ENCODE assay signal across 18 cellular contexts in genomic region chr15:40418126-40418525, GRCh38. TPM values are rescaled to one million over a fixed set of nuclear protein-coding genes. Genes with fewer than 3 reads are reported as not detected.
DNase-seq lines count a peak whose midpoint lies in the region; ATAC-seq and TF ChIP-seq lines count a peak whose summit lies in the region.
"Had no signal": no experiment of that assay in that cellular context is flagged by ENCODE, and none has a peak within 500 bp of the region (broad histone marks: within the 10 kb centered on the region; RNA-seq: fewer than 3 reads in every experiment).

No MANE protein-coding gene starts in this region.

- H3K9me3 Mint-ChIP-seq in activated CD4-positive, alpha-beta memory T cell treated with anti-CD3 and anti-CD28 coated beads, Interleukin-2, amount 10 ng/mL, durations not matched to agents 7 days and 5 days: no peaks in the 10 kb centered on the region
- H3K9me3 Mint-ChIP-seq in activated CD4-positive, alpha-beta memory T cell treated with anti-CD3 and anti-CD28 coated beads for 36 hours: no peaks in the 10 kb centered on the region
- no peaks in the 10 kb centered on the region for H3K9me3 Mint-ChIP-seq in CD8-positive, alpha-beta T cell
- H3K9me3 Mint-ChIP-seq in activated CD8-positive, alpha-beta memory T cell treated with anti-CD3 and anti-CD28 coated beads, Interleukin-2, amount 10 ng/mL, durations not matched to agents 7 days and 5 days (ENCODE audit: low read depth): no peaks in the 10 kb centered on the region
- H3K9me3 Mint-ChIP-seq: CD4-positive, CD25-positive, alpha-beta regulatory T cell; CD8-positive, alpha-beta memory T cell; H9; HFFc6 had no signal

- H3K4me2 ChIP-seq in osteoblast (ENCODE audit: insufficient read depth, low read length): no peak overlapping the region

- H3K36me3 Mint-ChIP-seq in activated CD4-positive, alpha-beta memory T cell treated with anti-CD3 and anti-CD28 coated beads, Interleukin-2, amount 10 ng/mL, durations not matched to agents 7 days and 5 days (ENCODE audit: low read depth): peaks cover 16% of the 10 kb centered on the region
- H3K36me3 Mint-ChIP-seq in activated CD4-positive, alpha-beta memory T cell treated with anti-CD3 and anti-CD28 coated beads for 36 hours: peaks cover 8% of the 10 kb centered on the region
- peaks cover 45% of the 10 kb centered on the region for H3K36me3 Mint-ChIP-seq in CD8-positive, alpha-beta T cell
- peaks cover 7% of the 10 kb centered on the region for H3K36me3 Mint-ChIP-seq in activated CD8-positive, alpha-beta memory T cell treated with anti-CD3 and anti-CD28 coated beads, Interleukin-2, amount 10 ng/mL, durations not matched to agents 7 days and 5 days

- H3K4me1 Mint-ChIP-seq in activated CD4-positive, alpha-beta memory T cell treated with anti-CD3 and anti-CD28 coated beads, Interleukin-2, amount 10 ng/mL, durations not matched to agents 7 days and 5 days: peaks cover 2% of the 10 kb centered on the region
- H3K4me1 Mint-ChIP-seq in activated CD4-positive, alpha-beta memory T cell treated with anti-CD3 and anti-CD28 coated beads for 36 hours (ENCODE audit: low read depth): no peaks in the 10 kb centered on the region
- H3K4me1 Mint-ChIP-seq in CD8-positive, alpha-beta T cell (ENCODE audit: low read depth): no peaks in the 10 kb centered on the region
- peaks cover 7% of the 10 kb centered on the region for H3K4me1 Mint-ChIP-seq in activated CD8-positive, alpha-beta memory T cell treated with anti-CD3 and anti-CD28 coated beads, Interleukin-2, amount 10 ng/mL, durations not matched to agents 7 days and 5 days

- CTCF ChIA-PET in activated CD4-positive, alpha-beta memory T cell treated with anti-CD3 and anti-CD28 coated beads, Interleukin-2, amount 10 ng/mL, durations not matched to agents 7 days and 5 days (lab: Charles Lee): interaction anchor here (1.0 to 1.2 kb wide), 2 partner anchors 73 to 80 kb away, joined by 3 read pairs; no protein-coding TSS in a partner anchor
- CTCF ChIA-PET in activated CD4-positive, alpha-beta memory T cell treated with anti-CD3 and anti-CD28 coated beads for 36 hours (lab: Charles Lee): interaction anchor here (1.3 to 3.7 kb wide), 2 partner anchors 51 to 143 kb away, joined by 6 to 13 read pairs; no protein-coding TSS in a partner anchor
- CTCF ChIA-PET in CD8-positive, alpha-beta T cell (lab: Charles Lee): interaction anchor here (1.6 to 21.7 kb wide), 3 partner anchors 50 to 139 kb away, joined by 4 to 290 read pairs (median 5); partner anchors contain the start of gene CCDC9B
- CTCF ChIA-PET in RWPE1 (lab: Yijun Ruan, JAX): no interaction called here
- CTCF ChIA-PET in activated CD8-positive, alpha-beta memory T cell treated with anti-CD3 and anti-CD28 coated beads, Interleukin-2, amount 10 ng/mL, durations not matched to agents 7 days and 5 days (lab: Charles Lee): interaction anchor here (1.0 to 13.9 kb wide), 4 partner anchors 14 to 89 kb away, joined by 3 to 235 read pairs (median 70); partner anchors contain the start of gene CCDC9B

- TF ChIP-seq CTCF in CD8-positive, alpha-beta T cell (IDR thresholded peaks at IDR 0.05): no peak
- no peak for TF ChIP-seq CTCF in RWPE1 (conservative IDR thresholded peaks at IDR 0.05; ENCODE audit: low read depth)
- TF ChIP-seq CTCF in osteoblast (IDR thresholded peaks at IDR 0.05; ENCODE audit: extremely low read depth, low read depth, low read length): no peak

- peaks cover 1% of the 10 kb centered on the region for H3K27me3 Mint-ChIP-seq in activated CD4-positive, alpha-beta memory T cell treated with anti-CD3 and anti-CD28 coated beads, Interleukin-2, amount 10 ng/mL, durations not matched to agents 7 days and 5 days
- H3K27me3 Mint-ChIP-seq in activated CD4-positive, alpha-beta memory T cell treated with anti-CD3 and anti-CD28 coated beads for 36 hours: no peaks in the 10 kb centered on the region
- no peaks in the 10 kb centered on the region for H3K27me3 Mint-ChIP-seq in CD8-positive, alpha-beta T cell (ENCODE audit: low read depth)
- no peaks in the 10 kb centered on the region for H3K27me3 Mint-ChIP-seq in activated CD8-positive, alpha-beta memory T cell treated with anti-CD3 and anti-CD28 coated beads, Interleukin-2, amount 10 ng/mL, durations not matched to agents 7 days and 5 days
- H3K27me3 Mint-ChIP-seq: CD4-positive, CD25-positive, alpha-beta regulatory T cell; CD8-positive, alpha-beta memory T cell had no signal

- POLR2A ChIA-PET in activated CD4-positive, alpha-beta memory T cell treated with anti-CD3 and anti-CD28 coated beads, Interleukin-2, amount 10 ng/mL, durations not matched to agents 7 days and 5 days (lab: Charles Lee): interaction anchor here (1.3 to 1.7 kb wide), 2 partner anchors 12 to 14 kb away, joined by 3 to 4 read pairs; partner anchors contain the start of gene IVD
- POLR2A ChIA-PET in activated CD4-positive, alpha-beta memory T cell treated with anti-CD3 and anti-CD28 coated beads for 36 hours (lab: Charles Lee): interaction anchor here (0.6 to 1.0 kb wide), 2 partner anchors 9 to 171 kb away, joined by 3 to 5 read pairs; no protein-coding TSS in a partner anchor
- POLR2A ChIA-PET in CD8-positive, alpha-beta T cell (lab: Charles Lee): no interaction called here
- POLR2A ChIA-PET in RWPE1 (lab: Yijun Ruan, JAX; ENCODE audit: low non-redundant PET): no interaction called here

- no peaks in the 10 kb centered on the region for H3K9me3 ChIP-seq in CD8-positive, alpha-beta T cell (ENCODE audit: low read length)
- no peaks in the 10 kb centered on the region for H3K9me3 ChIP-seq in osteoblast (ENCODE audit: low read depth, low read length)

- no peak overlapping the region for H3K27ac ChIP-seq in CD8-positive, alpha-beta T cell (ENCODE audit: low read depth, low read length)
- H3K27ac ChIP-seq in RWPE1 (peak overlapping the region; percentile 67), osteoblast (ENCODE audit: low read depth, low read length) (no peak overlapping the region)
- H3K27ac ChIP-seq: GM23248 had no signal

- peaks cover 6% of the 10 kb centered on the region for H3K4me1 ChIP-seq in CD8-positive, alpha-beta T cell (ENCODE audit: insufficient read depth, low read length)
- H3K4me1 ChIP-seq in osteoblast (ENCODE audit: insufficient read depth, low read length): peaks cover 9% of the 10 kb centered on the region

- H3K27ac Mint-ChIP-seq in activated CD4-positive, alpha-beta memory T cell treated with anti-CD3 and anti-CD28 coated beads, Interleukin-2, amount 10 ng/mL, durations not matched to agents 7 days and 5 days: peak overlapping the region; percentile 8
- no peak overlapping the region for H3K27ac Mint-ChIP-seq in activated CD4-positive, alpha-beta memory T cell treated with anti-CD3 and anti-CD28 coated beads for 36 hours
- H3K27ac Mint-ChIP-seq in CD8-positive, alpha-beta T cell: peak overlapping the region; percentile 28
- no peak overlapping the region for H3K27ac Mint-ChIP-seq in activated CD8-positive, alpha-beta memory T cell treated with anti-CD3 and anti-CD28 coated beads, Interleukin-2, amount 10 ng/mL, durations not matched to agents 7 days and 5 days
- H3K27ac Mint-ChIP-seq: CD4-positive, CD25-positive, alpha-beta regulatory T cell; HFFc6 had no signal

- H3K79me2 ChIP-seq in osteoblast (ENCODE audit: insufficient read depth, low read length): no peaks in the 10 kb centered on the region

- no peak overlapping the region for H3K4me3 ChIP-seq in CD8-positive, alpha-beta T cell (ENCODE audit: low read depth, low read length)
- H3K4me3 ChIP-seq in osteoblast (ENCODE audit: insufficient read depth, low read length): no peak overlapping the region
- H3K4me3 ChIP-seq: GM23248 had no signal

- no peak for DNase-seq in activated CD4-positive, alpha-beta memory T cell treated with anti-CD3 and anti-CD28 coated beads, Interleukin-2, amount 10 ng/mL, durations not matched to agents 7 days and 5 days
- no peak for DNase-seq in activated CD4-positive, alpha-beta memory T cell treated with anti-CD3 and anti-CD28 coated beads for 36 hours
- DNase-seq in CD8-positive, alpha-beta T cell: no peak
- DNase-seq in RWPE1 (ENCODE audit: low spot score) (no peak), osteoblast (ENCODE audit: insufficient read length, low spot score, missing footprints) (peak; percentile 76), 8988T (no peak), DMS79 treated with DMSO at 0.1 percent for 48 hours (lab: John Stamatoyannopoulos, UW) (no peak)
- no peak for DNase-seq in activated CD8-positive, alpha-beta memory T cell treated with anti-CD3 and anti-CD28 coated beads, Interleukin-2, amount 10 ng/mL, durations not matched to agents 7 days and 5 days
- DNase-seq: C1 segment of cervical spinal cord; CD4-positive, CD25-positive, alpha-beta regulatory T cell; CD8-positive, alpha-beta memory T cell; DMS 273 treated with DMSO at 0.1 percent for 48 hours; DMS79; GF-D8; GM23248; H9; HFFc6 had no signal

- H3K36me3 ChIP-seq in CD8-positive, alpha-beta T cell (ENCODE audit: insufficient read depth, low read length): peaks cover 14% of the 10 kb centered on the region
- H3K36me3 ChIP-seq in osteoblast (ENCODE audit: insufficient read depth, low read length): peaks cover 46% of the 10 kb centered on the region

- peaks cover 5% of the 10 kb centered on the region for H4K20me1 ChIP-seq in osteoblast (ENCODE audit: insufficient read depth, low read length)

- intact Hi-C loops in activated CD4-positive, alpha-beta memory T cell treated with anti-CD3 and anti-CD28 coated beads for 36 hours (cut with micrococcal nuclease): no loop called here
- intact Hi-C loops in CD8-positive, alpha-beta T cell (cut with DNase I, micrococcal nuclease): no loop called here

- no peak overlapping the region for H3K4me3 Mint-ChIP-seq in activated CD4-positive, alpha-beta memory T cell treated with anti-CD3 and anti-CD28 coated beads, Interleukin-2, amount 10 ng/mL, durations not matched to agents 7 days and 5 days
- no peak overlapping the region for H3K4me3 Mint-ChIP-seq in activated CD4-positive, alpha-beta memory T cell treated with anti-CD3 and anti-CD28 coated beads for 36 hours
- no peak overlapping the region for H3K4me3 Mint-ChIP-seq in CD8-positive, alpha-beta T cell
- no peak overlapping the region for H3K4me3 Mint-ChIP-seq in activated CD8-positive, alpha-beta memory T cell treated with anti-CD3 and anti-CD28 coated beads, Interleukin-2, amount 10 ng/mL, durations not matched to agents 7 days and 5 days
- H3K4me3 Mint-ChIP-seq: CD4-positive, CD25-positive, alpha-beta regulatory T cell; CD8-positive, alpha-beta memory T cell; H9; HFFc6 had no signal

- H2AFZ ChIP-seq in osteoblast (ENCODE audit: low read length): no peak overlapping the region
- H2AFZ ChIP-seq: GM23248 had no signal

- no peak for ATAC-seq in CD8-positive, alpha-beta T cell
- ATAC-seq in activated CD8-positive, alpha-beta memory T cell treated with anti-CD3 and anti-CD28 coated beads, Interleukin-2, amount 10 ng/mL, durations not matched to agents 7 days and 5 days: no peak
- ATAC-seq: HCT116 had no signal

- H3K27me3 ChIP-seq in CD8-positive, alpha-beta T cell (ENCODE audit: insufficient read depth, low read length): no peaks in the 10 kb centered on the region
- no peaks in the 10 kb centered on the region for H3K27me3 ChIP-seq in osteoblast (ENCODE audit: insufficient read depth, low read length)

RNA-seq across cellular contexts. Expression of gene IVD, which starts 12.5 kb away (rescaled TPM):
- 10 to 100 TPM; 38.1 to 38.4 TPM for total RNA-seq in activated CD4-positive, alpha-beta memory T cell treated with anti-CD3 and anti-CD28 coated beads, Interleukin-2, amount 10 ng/mL, durations not matched to agents 7 days and 5 days
- 10 to 100 TPM; 37.3 to 38.7 TPM for total RNA-seq in activated CD4-positive, alpha-beta memory T cell treated with anti-CD3 and anti-CD28 coated beads for 36 hours
- total RNA-seq in CD8-positive, alpha-beta T cell: 10 to 100 TPM; 46.6 to 54.9 TPM
- total RNA-seq in osteoblast: 38.6 and 46.3 TPM in 2 replicates
- total RNA-seq in activated CD8-positive, alpha-beta memory T cell treated with anti-CD3 and anti-CD28 coated beads, Interleukin-2, amount 10 ng/mL, durations not matched to agents 7 days and 5 days: 10 to 100 TPM; 70.3 to 87.2 TPM

RNA-seq across cellular contexts. Expression of gene BAHD1, which starts 22.6 kb away (rescaled TPM):
- 10 to 100 TPM; 26.0 to 27.0 TPM for total RNA-seq in activated CD4-positive, alpha-beta memory T cell treated with anti-CD3 and anti-CD28 coated beads, Interleukin-2, amount 10 ng/mL, durations not matched to agents 7 days and 5 days
- 10 to 100 TPM; 18.8 to 19.5 TPM for total RNA-seq in activated CD4-positive, alpha-beta memory T cell treated with anti-CD3 and anti-CD28 coated beads for 36 hours
- 10 to 100 TPM; 22.2 to 23.7 TPM for total RNA-seq in CD8-positive, alpha-beta T cell
- total RNA-seq in osteoblast: 10.0 and 10.5 TPM in 2 replicates
- total RNA-seq in activated CD8-positive, alpha-beta memory T cell treated with anti-CD3 and anti-CD28 coated beads, Interleukin-2, amount 10 ng/mL, durations not matched to agents 7 days and 5 days: 10 to 100 TPM; 24.1 to 25.6 TPM

RNA-seq across cellular contexts. Expression of gene KNSTRN, which starts 35.6 kb away (rescaled TPM):
- total RNA-seq in activated CD4-positive, alpha-beta memory T cell treated with anti-CD3 and anti-CD28 coated beads, Interleukin-2, amount 10 ng/mL, durations not matched to agents 7 days and 5 days: 10 to 100 TPM; 54.2 to 54.3 TPM
- total RNA-seq in activated CD4-positive, alpha-beta memory T cell treated with anti-CD3 and anti-CD28 coated beads for 36 hours: 10 to 100 TPM; 59.8 to 61.5 TPM
- total RNA-seq in CD8-positive, alpha-beta T cell: 1 to 10 TPM; 3.8 to 5.4 TPM
- total RNA-seq in osteoblast: 19.9 and 28.6 TPM in 2 replicates
- 10 to 100 TPM; 77.1 to 82.0 TPM for total RNA-seq in activated CD8-positive, alpha-beta memory T cell treated with anti-CD3 and anti-CD28 coated beads, Interleukin-2, amount 10 ng/mL, durations not matched to agents 7 days and 5 days

RNA-seq across cellular contexts. Expression of gene CHST14, which starts 52.7 kb away (rescaled TPM):
- total RNA-seq in activated CD4-positive, alpha-beta memory T cell treated with anti-CD3 and anti-CD28 coated beads, Interleukin-2, amount 10 ng/mL, durations not matched to agents 7 days and 5 days: 10 to 100 TPM; 13.9 to 15.9 TPM
- total RNA-seq in activated CD4-positive, alpha-beta memory T cell treated with anti-CD3 and anti-CD28 coated beads for 36 hours: 1 to 10 TPM; 8.2 to 8.7 TPM
- total RNA-seq in CD8-positive, alpha-beta T cell: 1 to 10 TPM; 3.7 to 4.1 TPM
- 13.4 and 13.6 TPM in 2 replicates for total RNA-seq in osteoblast
- 10 to 100 TPM; 12.3 to 12.6 TPM for total RNA-seq in activated CD8-positive, alpha-beta memory T cell treated with anti-CD3 and anti-CD28 coated beads, Interleukin-2, amount 10 ng/mL, durations not matched to agents 7 days and 5 days

Comparison
In these comparisons a context has a peak if more than half of its experiments do, and no peak if none do; other contexts are left out.
1. H3K27ac Mint-ChIP-seq: peak in activated CD4-positive, alpha-beta memory T cell treated with anti-CD3 and anti-CD28 coated beads, Interleukin-2, amount 10 ng/mL, durations not matched to agents 7 days and 5 days (single experiment) and CD8-positive, alpha-beta T cell (single experiment); none in activated CD4-positive, alpha-beta memory T cell treated with anti-CD3 and anti-CD28 coated beads for 36 hours (single experiment) and activated CD8-positive, alpha-beta memory T cell treated with anti-CD3 and anti-CD28 coated beads, Interleukin-2, amount 10 ng/mL, durations not matched to agents 7 days and 5 days (single experiment).
2. POLR2A ChIA-PET loops: an anchor here in activated CD4-positive, alpha-beta memory T cell treated with anti-CD3 and anti-CD28 coated beads, Interleukin-2, amount 10 ng/mL, durations not matched to agents 7 days and 5 days (1.3 to 1.7 kb wide) and activated CD4-positive, alpha-beta memory T cell treated with anti-CD3 and anti-CD28 coated beads for 36 hours (0.6 to 1.0 kb wide); none called in CD8-positive, alpha-beta T cell and RWPE1.